1 cellular context compared by ENCODE assay signal in the genomic region with DNA sequence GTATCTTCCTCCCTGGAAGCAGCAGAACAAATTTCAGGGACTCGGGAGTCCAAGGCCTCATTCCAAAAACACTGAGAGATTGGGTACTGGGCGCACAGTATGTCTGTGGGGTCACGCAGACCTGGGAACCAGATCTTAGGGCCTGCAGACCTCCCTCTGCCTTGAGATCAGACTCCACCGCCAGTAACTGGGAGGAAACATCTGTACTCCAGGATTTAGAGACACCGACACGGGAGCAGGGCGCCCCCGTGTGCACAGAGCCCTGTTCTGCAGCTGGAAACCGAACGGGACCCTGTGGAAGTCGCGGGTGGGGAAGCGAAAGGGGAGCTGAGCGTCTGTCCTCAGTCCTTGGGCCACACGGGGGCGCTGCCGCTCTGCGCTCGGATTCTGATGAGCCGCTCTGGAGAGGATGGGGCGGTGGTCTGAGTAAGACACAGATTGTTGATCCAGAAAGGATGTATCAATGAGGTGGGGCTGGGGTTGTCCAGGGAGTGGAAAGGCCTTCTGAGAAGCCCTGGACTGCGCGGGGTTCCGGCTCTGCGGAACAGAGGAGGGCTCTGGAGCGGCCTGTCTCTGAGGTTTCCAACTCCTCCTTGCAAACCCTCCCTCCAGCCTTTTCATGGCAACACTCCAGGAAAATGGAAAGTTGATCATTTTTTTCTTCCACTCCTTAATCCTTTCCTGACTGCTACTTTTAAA.
TF ChIP-seq lines count a peak whose summit lies in the region.

No MANE protein-coding gene starts in this region.

TF ChIP-seq in HEK293, 187 proteins besides CTCF, POLR2A, EP300 and RAD21 (continued from another document):
- TF ChIP-seq, protein P1, sequence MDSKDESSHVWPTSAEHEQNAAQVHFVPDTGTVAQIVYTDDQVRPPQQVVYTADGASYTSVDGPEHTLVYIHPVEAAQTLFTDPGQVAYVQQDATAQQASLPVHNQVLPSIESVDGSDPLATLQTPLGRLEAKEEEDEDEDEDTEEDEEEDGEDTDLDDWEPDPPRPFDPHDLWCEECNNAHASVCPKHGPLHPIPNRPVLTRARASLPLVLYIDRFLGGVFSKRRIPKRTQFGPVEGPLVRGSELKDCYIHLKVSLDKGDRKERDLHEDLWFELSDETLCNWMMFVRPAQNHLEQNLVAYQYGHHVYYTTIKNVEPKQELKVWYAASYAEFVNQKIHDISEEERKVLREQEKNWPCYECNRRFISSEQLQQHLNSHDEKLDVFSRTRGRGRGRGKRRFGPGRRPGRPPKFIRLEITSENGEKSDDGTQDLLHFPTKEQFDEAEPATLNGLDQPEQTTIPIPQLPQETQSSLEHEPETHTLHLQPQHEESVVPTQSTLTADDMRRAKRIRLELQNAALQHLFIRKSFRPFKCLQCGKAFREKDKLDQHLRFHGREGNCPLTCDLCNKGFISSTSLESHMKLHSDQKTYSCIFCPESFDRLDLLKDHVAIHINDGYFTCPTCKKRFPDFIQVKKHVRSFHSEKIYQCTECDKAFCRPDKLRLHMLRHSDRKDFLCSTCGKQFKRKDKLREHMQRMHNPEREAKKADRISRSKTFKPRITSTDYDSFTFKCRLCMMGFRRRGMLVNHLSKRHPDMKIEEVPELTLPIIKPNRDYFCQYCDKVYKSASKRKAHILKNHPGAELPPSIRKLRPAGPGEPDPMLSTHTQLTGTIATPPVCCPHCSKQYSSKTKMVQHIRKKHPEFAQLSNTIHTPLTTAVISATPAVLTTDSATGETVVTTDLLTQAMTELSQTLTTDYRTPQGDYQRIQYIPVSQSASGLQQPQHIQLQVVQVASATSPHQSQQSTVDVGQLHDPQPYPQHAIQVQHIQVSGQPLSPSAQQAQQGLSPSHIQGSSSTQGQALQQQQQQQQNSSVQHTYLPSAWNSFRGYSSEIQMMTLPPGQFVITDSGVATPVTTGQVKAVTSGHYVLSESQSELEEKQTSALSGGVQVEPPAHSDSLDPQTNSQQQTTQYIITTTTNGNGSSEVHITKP (tag by site-specific recombination; IDR thresholded peaks at IDR 0.05) = peak; percentile 52; the same call in 1 of the 2 replicates
- TF ChIP-seq, protein P2, sequence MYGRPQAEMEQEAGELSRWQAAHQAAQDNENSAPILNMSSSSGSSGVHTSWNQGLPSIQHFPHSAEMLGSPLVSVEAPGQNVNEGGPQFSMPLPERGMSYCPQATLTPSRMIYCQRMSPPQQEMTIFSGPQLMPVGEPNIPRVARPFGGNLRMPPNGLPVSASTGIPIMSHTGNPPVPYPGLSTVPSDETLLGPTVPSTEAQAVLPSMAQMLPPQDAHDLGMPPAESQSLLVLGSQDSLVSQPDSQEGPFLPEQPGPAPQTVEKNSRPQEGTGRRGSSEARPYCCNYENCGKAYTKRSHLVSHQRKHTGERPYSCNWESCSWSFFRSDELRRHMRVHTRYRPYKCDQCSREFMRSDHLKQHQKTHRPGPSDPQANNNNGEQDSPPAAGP (tag by site-specific recombination; IDR thresholded peaks at IDR 0.05) = peak; percentile 67
- TF ChIP-seq SP3 (tag by site-specific recombination; IDR thresholded peaks at IDR 0.05) (peak; percentile 26; the same call in 1 of the 2 replicates), ZNF629 (tag by site-specific recombination; IDR thresholded peaks at IDR 0.05) (peak; percentile 44; the same call in 1 of the 2 replicates), WT1 (tag by site-specific recombination; IDR thresholded peaks at IDR 0.05) (peak; percentile 51; the same call in 1 of the 2 replicates), ZSCAN30 (tag by site-specific recombination; IDR thresholded peaks at IDR 0.05) (0 out of 2 replicates have a peak, but pooled peaks have one; percentile 46), SCRT2 (tag by site-specific recombination; IDR thresholded peaks at IDR 0.05) (peak; percentile 80)
- TF ChIP-seq, protein P3, sequence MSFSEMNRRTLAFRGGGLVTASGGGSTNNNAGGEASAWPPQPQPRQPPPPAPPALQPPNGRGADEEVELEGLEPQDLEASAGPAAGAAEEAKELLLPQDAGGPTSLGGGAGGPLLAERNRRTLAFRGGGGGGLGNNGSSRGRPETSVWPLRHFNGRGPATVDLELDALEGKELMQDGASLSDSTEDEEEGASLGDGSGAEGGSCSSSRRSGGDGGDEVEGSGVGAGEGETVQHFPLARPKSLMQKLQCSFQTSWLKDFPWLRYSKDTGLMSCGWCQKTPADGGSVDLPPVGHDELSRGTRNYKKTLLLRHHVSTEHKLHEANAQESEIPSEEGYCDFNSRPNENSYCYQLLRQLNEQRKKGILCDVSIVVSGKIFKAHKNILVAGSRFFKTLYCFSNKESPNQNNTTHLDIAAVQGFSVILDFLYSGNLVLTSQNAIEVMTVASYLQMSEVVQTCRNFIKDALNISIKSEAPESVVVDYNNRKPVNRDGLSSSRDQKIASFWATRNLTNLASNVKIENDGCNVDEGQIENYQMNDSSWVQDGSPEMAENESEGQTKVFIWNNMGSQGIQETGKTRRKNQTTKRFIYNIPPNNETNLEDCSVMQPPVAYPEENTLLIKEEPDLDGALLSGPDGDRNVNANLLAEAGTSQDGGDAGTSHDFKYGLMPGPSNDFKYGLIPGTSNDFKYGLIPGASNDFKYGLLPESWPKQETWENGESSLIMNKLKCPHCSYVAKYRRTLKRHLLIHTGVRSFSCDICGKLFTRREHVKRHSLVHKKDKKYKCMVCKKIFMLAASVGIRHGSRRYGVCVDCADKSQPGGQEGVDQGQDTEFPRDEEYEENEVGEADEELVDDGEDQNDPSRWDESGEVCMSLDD (tag by site-specific recombination; IDR thresholded peaks at IDR 0.05) = peak; percentile 47; the same call in 1 of the 2 replicates
- TF ChIP-seq, protein P4, sequence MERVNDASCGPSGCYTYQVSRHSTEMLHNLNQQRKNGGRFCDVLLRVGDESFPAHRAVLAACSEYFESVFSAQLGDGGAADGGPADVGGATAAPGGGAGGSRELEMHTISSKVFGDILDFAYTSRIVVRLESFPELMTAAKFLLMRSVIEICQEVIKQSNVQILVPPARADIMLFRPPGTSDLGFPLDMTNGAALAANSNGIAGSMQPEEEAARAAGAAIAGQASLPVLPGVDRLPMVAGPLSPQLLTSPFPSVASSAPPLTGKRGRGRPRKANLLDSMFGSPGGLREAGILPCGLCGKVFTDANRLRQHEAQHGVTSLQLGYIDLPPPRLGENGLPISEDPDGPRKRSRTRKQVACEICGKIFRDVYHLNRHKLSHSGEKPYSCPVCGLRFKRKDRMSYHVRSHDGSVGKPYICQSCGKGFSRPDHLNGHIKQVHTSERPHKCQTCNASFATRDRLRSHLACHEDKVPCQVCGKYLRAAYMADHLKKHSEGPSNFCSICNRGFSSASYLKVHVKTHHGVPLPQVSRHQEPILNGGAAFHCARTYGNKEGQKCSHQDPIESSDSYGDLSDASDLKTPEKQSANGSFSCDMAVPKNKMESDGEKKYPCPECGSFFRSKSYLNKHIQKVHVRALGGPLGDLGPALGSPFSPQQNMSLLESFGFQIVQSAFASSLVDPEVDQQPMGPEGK (tag by site-specific recombination; IDR thresholded peaks at IDR 0.05) = peak; percentile 34; the same call in 1 of the 2 replicates
